10 cellular contexts compared by ENCODE assay signal in genomic region chr16:20944861-20945390, GRCh38. TPM values are rescaled to one million over a fixed set of nuclear protein-coding genes. Genes with fewer than 3 reads are reported as not detected.
DNase-seq lines count a peak whose midpoint lies in the region; ATAC-seq and TF ChIP-seq lines count a peak whose summit lies in the region.
"Had no signal": no experiment of that assay in that cellular context is flagged by ENCODE, and none has a peak within 500 bp of the region (broad histone marks: within the 10 kb centered on the region; RNA-seq: fewer than 3 reads in every experiment).

No MANE protein-coding gene starts in this region.

- TF ChIP-seq CTCF in SU-DHL-6 (IDR thresholded peaks at IDR 0.05; ENCODE audit: insufficient read depth, low read length, poor library complexity, severe bottlenecking) = peak; percentile 31
- TF ChIP-seq CTCF in mammary epithelial cell (conservative IDR thresholded peaks at IDR 0.05 in 1 of 2, IDR thresholded peaks at IDR 0.05 in 1 of 2; ENCODE audit: extremely low read depth in 1 of 2, insufficient read depth in 1 of 2, low read depth in 1 of 2, low read length in 2 of 2) = peak in 1 of 2 donors; percentile 26
- TF ChIP-seq CTCF in progenitor cell of endocrine pancreas (IDR thresholded peaks at IDR 0.05; ENCODE audit: unreplicated experiment) = no peak

- no TSS peak for BruUV-seq in mammary epithelial cell (replicated peaks; lab: Mats Ljungman, UMichigan)

- H3K4me3 ChIP-seq in GM23248 = no peak overlapping the region
- H3K4me3 ChIP-seq in SU-DHL-6 (ENCODE audit: insufficient read depth, low read length, poor library complexity, severe bottlenecking) = no peak overlapping the region
- no peak overlapping the region for H3K4me3 ChIP-seq in mammary epithelial cell (replicated peaks in 1 of 3; ENCODE audit: insufficient read depth in 1 of 3, low read depth in 2 of 3, low read length in 3 of 3)

- H3K4me3 Mint-ChIP-seq in progenitor cell of endocrine pancreas (ENCODE audit: low read depth) = no peak overlapping the region

- H3K9me3 ChIP-seq in GM23248 (ENCODE audit: low read depth) (no peaks in the 10 kb centered on the region), SU-DHL-6 (ENCODE audit: insufficient read depth, low read length) (no peaks in the 10 kb centered on the region), mammary epithelial cell (replicated peaks; ENCODE audit: insufficient read depth, low read length) (no peaks in the 10 kb centered on the region)

- H3K27ac ChIP-seq in GM23248 (no peak overlapping the region), SU-DHL-6 (ENCODE audit: low read depth, low read length) (no peak overlapping the region), mammary epithelial cell (ENCODE audit: insufficient read depth, low read depth, low read length) (no peak overlapping the region)
- H3K27ac ChIP-seq: parathyroid adenoma had no signal

- no peak overlapping the region for H3K27ac Mint-ChIP-seq in progenitor cell of endocrine pancreas

- H3K9ac ChIP-seq in GM23248 (no peak overlapping the region), SU-DHL-6 (ENCODE audit: low read length) (no peak overlapping the region), mammary epithelial cell (ENCODE audit: insufficient read depth, low read length) (no peak overlapping the region)
- H3K9ac ChIP-seq: parathyroid adenoma had no signal

- H2AFZ ChIP-seq in GM23248 = no peak overlapping the region
- no peak overlapping the region for H2AFZ ChIP-seq in SU-DHL-6 (ENCODE audit: low read depth, low read length, severe bottlenecking)
- H2AFZ ChIP-seq in mammary epithelial cell (ENCODE audit: low read depth, low read length) = peak overlapping the region; percentile 8
- H2AFZ ChIP-seq: parathyroid adenoma had no signal

- peak; percentile 27 for DNase-seq in GM23248
- peak; percentile 19 for DNase-seq in mammary epithelial cell
- peak; percentile 3 to 31 for DNase-seq in stimulated activated CD4-positive, alpha-beta T cell treated with anti-CD3 and anti-CD28 coated beads, Interleukin-12 subunit alpha, Interleukin-12 subunit beta, amount 100 ng/mL, for 24 hours (ENCODE audit: low read depth in 2 of 2)
- no peak for DNase-seq in progenitor cell of endocrine pancreas (ENCODE audit: low spot score, unreplicated experiment)
- DNase-seq: NCI-H510A had no signal

- H3F3A ChIP-seq in GM23248 (ENCODE audit: insufficient read depth) = no peaks in the 10 kb centered on the region
- H3F3A ChIP-seq in SU-DHL-6 (ENCODE audit: insufficient read depth) = no peaks in the 10 kb centered on the region

- H4K20me1 ChIP-seq in GM23248 (ENCODE audit: insufficient read depth) (no peaks in the 10 kb centered on the region), SU-DHL-6 (ENCODE audit: low read depth, low read length) (no peaks in the 10 kb centered on the region), mammary epithelial cell (ENCODE audit: insufficient read depth, low read length) (no peaks in the 10 kb centered on the region)

- no peaks in the 10 kb centered on the region for H3K79me2 ChIP-seq in GM23248 (ENCODE audit: insufficient read depth)
- no peaks in the 10 kb centered on the region for H3K79me2 ChIP-seq in SU-DHL-6 (ENCODE audit: insufficient read depth, low read length)
- no peaks in the 10 kb centered on the region for H3K79me2 ChIP-seq in mammary epithelial cell (ENCODE audit: insufficient read depth, low read length)
- H3K79me2 ChIP-seq: parathyroid adenoma had no signal

- H3K4me2 ChIP-seq in GM23248 (ENCODE audit: unreplicated experiment) = no peak overlapping the region
- H3K4me2 ChIP-seq in SU-DHL-6 (ENCODE audit: low read depth, low read length, poor library complexity, severe bottlenecking) = no peak overlapping the region
- H3K4me2 ChIP-seq in mammary epithelial cell (ENCODE audit: insufficient read depth, low read depth, low read length) = no peak overlapping the region

- H3K27me3 Mint-ChIP-seq in progenitor cell of endocrine pancreas = no peaks in the 10 kb centered on the region

- ATAC-seq in GM21360 (IDR thresholded peaks at IDR 0.05; ENCODE audit: unreplicated experiment) = no peak
- no peak for ATAC-seq in GM19035 (IDR thresholded peaks at IDR 0.05; ENCODE audit: unreplicated experiment)
- ATAC-seq in GM18858 (IDR thresholded peaks at IDR 0.05; ENCODE audit: unreplicated experiment) = no peak

- H3K27me3 ChIP-seq in GM23248 (replicated peaks; ENCODE audit: insufficient read depth) (no peaks in the 10 kb centered on the region), SU-DHL-6 (ENCODE audit: low read length) (no peaks in the 10 kb centered on the region), mammary epithelial cell (ENCODE audit: insufficient read depth, low read length) (no peaks in the 10 kb centered on the region)

- H3K36me3 ChIP-seq in GM23248 (ENCODE audit: low read depth) = no peaks in the 10 kb centered on the region
- no peaks in the 10 kb centered on the region for H3K36me3 ChIP-seq in SU-DHL-6 (ENCODE audit: low read length)
- no peaks in the 10 kb centered on the region for H3K36me3 ChIP-seq in mammary epithelial cell (ENCODE audit: insufficient read depth, low read length)

- H3K4me1 ChIP-seq in GM23248 (ENCODE audit: insufficient read depth) (no peaks in the 10 kb centered on the region), mammary epithelial cell (ENCODE audit: insufficient read depth, low read length) (no peaks in the 10 kb centered on the region)
- H3K4me1 ChIP-seq: parathyroid adenoma had no signal

- intact Hi-C loops in mammary epithelial cell (cut with micrococcal nuclease) = loop anchor here (1.0 to 5.0 kb wide), 2 partner anchors 43 to 95 kb away; partner anchors contain the start of genes DCUN1D3 and LYRM1

- H3K9me2 ChIP-seq in GM23248 (ENCODE audit: insufficient read depth) = no peaks in the 10 kb centered on the region
- H3K9me2 ChIP-seq in SU-DHL-6 (replicated peaks; ENCODE audit: insufficient read depth, low read length) = no peaks in the 10 kb centered on the region

- 82 to 89% methylated on average over 5 of the region's 5 CpGs for WGBS in GM23248 (ENCODE audit: low coverage in 1 of 2, low lambda C conversion rate in 2 of 2, missing lambda C conversion rate in 2 of 2), 2 experiments
- 65% methylated on average over 5 of the region's 5 CpGs for WGBS in mammary epithelial cell (ENCODE audit: low coverage, missing lambda C conversion rate)

- peaks cover 2% of the 10 kb centered on the region for H3K4me1 Mint-ChIP-seq in progenitor cell of endocrine pancreas (ENCODE audit: low read depth)

- dilution Hi-C loops in mammary epithelial cell (cut with HindIII; ENCODE audit: low sequenced_read_pairs) = no loop called here

- H3K9me3 Mint-ChIP-seq in progenitor cell of endocrine pancreas (ENCODE audit: low read depth) = no peaks in the 10 kb centered on the region

- in situ Hi-C loops in GM23248 (cut with MboI) (no loop called here), mammary epithelial cell (cut with MboI; ENCODE audit: low sequenced_read_pairs in 2 of 2) (no loop called here)

- CTCF ChIA-PET in mammary epithelial cell (lab: Charles Lee; ENCODE audit: low non-redundant PET) = interaction anchor here (0.6 kb wide), 1 partner anchor 91 kb away, joined by 5 read pairs; no protein-coding TSS in a partner anchor

- no peaks in the 10 kb centered on the region for H3K36me3 Mint-ChIP-seq in progenitor cell of endocrine pancreas (ENCODE audit: insufficient read depth)

RNA-seq across cellular contexts. Expression of gene LYRM1, which starts 44.4 kb away (rescaled TPM):
- 32.1 and 32.2 TPM in 2 replicates for total RNA-seq in GM23248 (2014; rRNA removed; shearing (Covaris generic))
- polyA plus RNA-seq in GM23248 (2016; fragmentation: Nextera tagmentation; extraction: Ambion mirVana) (37.6 and 40.9 TPM in 2 replicates), mammary epithelial cell (25.3 TPM)
- total RNA-seq in mammary epithelial cell (10 to 100 TPM; 20.8 to 24.3 TPM), progenitor cell of endocrine pancreas (32.5 and 34.2 TPM in 2 replicates)
- 10.0 TPM for polyA minus RNA-seq in mammary epithelial cell

RNA-seq across cellular contexts. Expression of gene DCUN1D3, which starts 44.8 kb away (rescaled TPM):
- total RNA-seq in GM23248 (2014; rRNA removed; shearing (Covaris generic)) = 34.4 and 35.2 TPM in 2 replicates
- 15.2 and 15.3 TPM in 2 replicates for polyA plus RNA-seq in GM23248 (2016; fragmentation: Nextera tagmentation; extraction: Ambion mirVana)
- 10 to 100 TPM; 20.2 to 25.0 TPM for total RNA-seq in mammary epithelial cell
- 5.4 TPM for polyA plus RNA-seq in mammary epithelial cell
- polyA minus RNA-seq in mammary epithelial cell = 10.9 TPM
- total RNA-seq in progenitor cell of endocrine pancreas = 23.2 and 24.2 TPM in 2 replicates
